23 cellular contexts compared by ENCODE assay signal in the genomic region with DNA sequence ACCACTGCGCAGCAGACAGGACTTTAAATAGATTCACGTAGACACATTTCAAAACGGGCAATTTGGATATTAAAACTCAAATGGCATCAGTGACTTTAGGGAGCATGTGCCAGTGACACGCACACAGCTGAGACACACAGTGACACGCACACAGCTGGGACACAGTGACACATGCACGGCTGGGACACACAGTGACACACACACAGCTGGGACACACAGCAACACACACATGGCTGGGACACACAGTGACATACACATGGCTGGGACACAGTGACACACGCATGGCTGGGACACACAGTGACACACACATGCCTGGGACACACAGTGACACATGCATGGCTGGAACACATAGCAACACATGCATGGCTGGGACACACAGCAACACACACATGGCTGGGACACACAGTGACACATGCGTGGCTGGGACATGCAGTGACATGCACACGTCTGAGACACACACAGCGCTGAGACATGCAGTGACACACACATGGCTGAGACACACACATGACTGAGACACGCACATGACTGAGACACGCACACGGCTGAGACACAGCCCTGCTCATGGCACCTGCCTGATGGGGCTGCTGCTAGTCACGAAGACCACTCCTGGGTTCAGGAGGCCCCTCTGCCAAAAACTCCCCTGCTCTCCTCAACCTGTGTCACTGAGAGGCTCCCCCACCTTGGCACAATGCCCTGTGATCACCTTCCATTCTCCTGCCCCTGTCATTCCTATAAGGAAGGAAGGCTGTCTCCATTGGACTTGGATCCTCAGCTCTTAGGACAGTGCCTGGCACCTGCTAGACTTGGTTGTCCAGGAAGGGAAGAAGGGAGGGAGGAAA. TPM values are rescaled to one million over a fixed set of nuclear protein-coding genes. Genes with fewer than 3 reads are reported as not detected.
DNase-seq lines count a peak whose midpoint lies in the region; FAIRE-seq and TF ChIP-seq lines count a peak whose summit lies in the region.
"Had no signal": no experiment of that assay in that cellular context is flagged by ENCODE, and none has a peak within 500 bp of the region (broad histone marks: within the 10 kb centered on the region; RNA-seq: fewer than 3 reads in every experiment).

No MANE protein-coding gene starts in this region.

- H3K4me3 Mint-ChIP-seq in endodermal cell, result no peak overlapping the region
- no peak overlapping the region for H3K4me3 Mint-ChIP-seq in osteocyte (ENCODE audit: unreplicated experiment)
- H3K4me3 Mint-ChIP-seq: CD4-positive, CD25-positive, alpha-beta regulatory T cell had no signal

- no peak for TF ChIP-seq CTCF in left ventricle myocardium inferior (IDR thresholded peaks at IDR 0.05; ENCODE audit: borderline replicate concordance)
- TF ChIP-seq CTCF in endodermal cell (conservative IDR thresholded peaks at IDR 0.05), result no peak
- no peak for TF ChIP-seq CTCF in osteocyte (IDR thresholded peaks at IDR 0.05)

- 92 to 94% methylated on average over 14 of the region's 14 CpGs for WGBS in endodermal cell (ENCODE audit: insufficient coverage in 1 of 2, insufficient read length in 1 of 2), 2 experiments
- WGBS in small intestine, 3 donors, result 88 to 91% (median 91%) methylated on average over 14 of the region's 14 CpGs

- H3K27me3 ChIP-seq in left ventricle myocardium inferior (ENCODE audit: low read depth) (peaks cover 96% of the 10 kb centered on the region), endodermal cell (ENCODE audit: control insufficient read depth, insufficient read depth, low read length, poor library complexity, severe bottlenecking) (peaks cover 14% of the 10 kb centered on the region), small intestine (ENCODE audit: control insufficient read depth in 2 of 2, insufficient read depth in 2 of 2, low read length in 2 of 2) (no peaks in the 10 kb centered on the region)

- H3K36me3 ChIP-seq in left ventricle myocardium inferior (no peaks in the 10 kb centered on the region), endodermal cell (ENCODE audit: control insufficient read depth, insufficient read depth, low read length) (no peaks in the 10 kb centered on the region), small intestine (ENCODE audit: control insufficient read depth in 2 of 2, insufficient read depth in 2 of 2, low read length in 2 of 2) (no peaks in the 10 kb centered on the region)
- H3K36me3 ChIP-seq: BE2C had no signal

- H3K9me3 ChIP-seq in left ventricle myocardium inferior (replicated peaks) (no peaks in the 10 kb centered on the region), endodermal cell (ENCODE audit: control insufficient read depth, low read length) (no peaks in the 10 kb centered on the region), small intestine (ENCODE audit: control insufficient read depth, low read depth) (no peaks in the 10 kb centered on the region)
- H3K9me3 ChIP-seq: BE2C had no signal

- no peaks in the 10 kb centered on the region for H3K4me1 Mint-ChIP-seq in endodermal cell
- H3K4me1 Mint-ChIP-seq in osteocyte (ENCODE audit: unreplicated experiment), result no peaks in the 10 kb centered on the region
- H3K4me1 Mint-ChIP-seq: CD4-positive, CD25-positive, alpha-beta regulatory T cell had no signal

- H3K27me3 Mint-ChIP-seq in endodermal cell (ENCODE audit: insufficient read depth) (peaks cover 53% of the 10 kb centered on the region), osteocyte (ENCODE audit: unreplicated experiment) (peaks cover 4% of the 10 kb centered on the region)

- DNase-seq in cardiac septum (ENCODE audit: low spot score) (peak; percentile 62), left ventricle myocardium inferior (no peak), endodermal cell (peak; percentile 31), osteocyte (ENCODE audit: extremely low spot score, unreplicated experiment) (peak; percentile 76), urothelium cell line (ENCODE audit: low spot score) (no peak), HTR-8/SVneo (ENCODE audit: insufficient read length, low spot score) (no peak), NCI-H1048 (lab: John Stamatoyannopoulos, UW) (no peak), small intestine (no peak)
- DNase-seq: BE2C; CD4-positive, CD25-positive, alpha-beta regulatory T cell; COR-L47; GDM1; GM23248; HCEC 1CT; NCI-H1105; NCI-H2081; NCI-H510A treated with DMSO at 0.1 percent for 48 hours; NCI-H774; SHP77 treated with DMSO at 0.1 percent for 48 hours had no signal

- H3K9me3 Mint-ChIP-seq in endodermal cell (no peaks in the 10 kb centered on the region), osteocyte (ENCODE audit: unreplicated experiment) (no peaks in the 10 kb centered on the region)
- H3K9me3 Mint-ChIP-seq: CD4-positive, CD25-positive, alpha-beta regulatory T cell had no signal

- peak; percentile 98 for FAIRE-seq in urothelium cell line (lab: Jason Lieb, UNC)
- FAIRE-seq in HTR-8/SVneo (lab: Jason Lieb, UNC), result no peak
- FAIRE-seq in small intestine (lab: Jason Lieb, UNC), result no peak
- FAIRE-seq: GM19239, K562 had no signal

- no peak overlapping the region for H3K4me3 ChIP-seq in left ventricle myocardium inferior
- no peak overlapping the region for H3K4me3 ChIP-seq in endodermal cell (ENCODE audit: low read length)
- no peak overlapping the region for H3K4me3 ChIP-seq in small intestine (ENCODE audit: low read depth in 1 of 2, low read length in 2 of 2)
- H3K4me3 ChIP-seq: GM23248, K562 had no signal

- H3K36me3 Mint-ChIP-seq in endodermal cell (ENCODE audit: low read depth) (no peaks in the 10 kb centered on the region), osteocyte (ENCODE audit: unreplicated experiment) (no peaks in the 10 kb centered on the region)
- H3K36me3 Mint-ChIP-seq: CD4-positive, CD25-positive, alpha-beta regulatory T cell had no signal

- intact Hi-C loops in cardiac septum (cut with DNase I), result no loop called here
- intact Hi-C loops in left ventricle myocardium inferior (cut with micrococcal nuclease), result no loop called here

- H3K27ac ChIP-seq in left ventricle myocardium inferior (replicated peaks) (no peak overlapping the region), endodermal cell (ENCODE audit: low read depth, low read length) (no peak overlapping the region), small intestine (ENCODE audit: low read depth in 1 of 2, low read length in 1 of 2) (no peak overlapping the region)
- H3K27ac ChIP-seq: GM23248 had no signal

- H3K27ac Mint-ChIP-seq in endodermal cell (no peak overlapping the region), osteocyte (ENCODE audit: unreplicated experiment) (no peak overlapping the region)
- H3K27ac Mint-ChIP-seq: CD4-positive, CD25-positive, alpha-beta regulatory T cell had no signal

- no peaks in the 10 kb centered on the region for H3K4me1 ChIP-seq in left ventricle myocardium inferior
- no peaks in the 10 kb centered on the region for H3K4me1 ChIP-seq in endodermal cell (ENCODE audit: control insufficient read depth, insufficient read depth, low read length)
- no peaks in the 10 kb centered on the region for H3K4me1 ChIP-seq in small intestine (ENCODE audit: control insufficient read depth in 2 of 2, insufficient read depth in 1 of 2, low read depth in 1 of 2, low read length in 1 of 2)
- H3K4me1 ChIP-seq: BE2C had no signal

- H3K9ac ChIP-seq in endodermal cell (ENCODE audit: extremely low read depth, low read length, poor library complexity, severe bottlenecking), result no peak overlapping the region
- H3K9ac ChIP-seq: GM23248 had no signal

RNA-seq across cellular contexts. Expression of gene SOX1, which starts 52.5 kb away (rescaled TPM):
- total RNA-seq in cardiac septum (not detected), left ventricle myocardium inferior (not detected), endodermal cell (not detected), osteocyte (not detected in 2 replicates)
- 40.6 TPM for polyA plus RNA-seq in endodermal cell (2013, experiment 1 of 2)
- polyA plus RNA-seq in endodermal cell (2013, experiment 2 of 2), result 33.9 TPM
- polyA plus RNA-seq in small intestine, result under 1 TPM in 1 of 3 donors, not detected in 2; 0.03 TPM
- total RNA-seq: A172; CD4-positive, CD25-positive, alpha-beta regulatory T cell; GM23248; K562; RPMI7951 had no signal
- polyA plus RNA-seq: CD4-positive, CD25-positive, alpha-beta regulatory T cell; GM23248; K562 had no signal

Comparison
In these comparisons a context has a peak if more than half of its experiments do, and no peak if none do; other contexts are left out.
1. DNase-seq: peak in cardiac septum (single experiment), endodermal cell (single experiment) and osteocyte (single experiment); none in left ventricle myocardium inferior (single experiment), urothelium cell line (single experiment), HTR-8/SVneo (single experiment), NCI-H1048 (single experiment) and small intestine (single experiment).